9 cellular contexts compared by ENCODE assay signal in the genomic region with DNA sequence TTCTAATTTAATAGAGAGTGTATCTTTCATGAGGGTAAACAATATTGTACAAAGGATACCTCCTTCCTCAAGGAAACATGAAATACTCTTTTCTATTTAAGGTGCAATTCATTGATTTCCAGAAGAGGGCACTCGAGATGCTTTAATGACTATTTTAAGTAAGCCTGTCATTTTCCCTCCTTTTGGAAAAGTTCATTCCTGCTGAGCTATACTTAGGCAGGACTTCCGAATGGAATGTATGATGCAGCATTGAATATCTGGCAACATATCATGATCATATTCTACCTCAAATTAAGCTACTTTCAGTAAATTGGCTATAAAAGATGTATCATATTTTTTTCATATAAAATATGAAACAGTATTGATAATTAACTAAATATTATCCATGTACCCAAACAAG. TPM values are rescaled to one million over a fixed set of nuclear protein-coding genes. Genes with fewer than 3 reads are reported as not detected.
DNase-seq lines count a peak whose midpoint lies in the region; ATAC-seq, FAIRE-seq and TF ChIP-seq lines count a peak whose summit lies in the region.
"Had no signal": no experiment of that assay in that cellular context is flagged by ENCODE, and none has a peak within 500 bp of the region (broad histone marks: within the 10 kb centered on the region; RNA-seq: fewer than 3 reads in every experiment).

No MANE protein-coding gene starts in this region.

- no peak overlapping the region for H3K9ac ChIP-seq in fibroblast of lung (ENCODE audit: insufficient read depth, low read length)

- H3K9me3 Mint-ChIP-seq in Calu3 (ENCODE audit: low read depth, unreplicated experiment), result no peaks in the 10 kb centered on the region
- H3K9me3 Mint-ChIP-seq in activated T-helper 2 cell treated with anti-CD3 and anti-CD28 coated beads, Interferon-gamma antibody, Interleukin-2, Interleukin-4, amounts not matched to agents 10 μg/mL and 5 μg/mL and 100 μg/mL, durations not matched to agents 14 hours and 24 hours and 36 hours, result no peaks in the 10 kb centered on the region
- H3K9me3 Mint-ChIP-seq: memory B cell had no signal

- TF ChIP-seq CTCF in Calu3 (IDR thresholded peaks at IDR 0.05; ENCODE audit: unreplicated experiment) (peak; percentile 27), fibroblast of lung (conservative IDR thresholded peaks at IDR 0.05 in 1 of 2, IDR thresholded peaks at IDR 0.05 in 1 of 2; ENCODE audit: low read depth in 1 of 2, low read length in 2 of 2) (peak; percentile 36 to 58), pancreas (IDR thresholded peaks at IDR 0.05) (peak in 3 of 4 donors; percentile 33 to 51 (median 43))

- CTCF ChIA-PET in Calu3 (lab: Charles Lee), result interaction anchor here (0.6 to 1.5 kb wide), 6 partner anchors 12 to 213 kb away, joined by 3 to 9 read pairs (median 6); no protein-coding TSS in a partner anchor

- no TSS peak for BruUV-seq in Calu3 (replicated peaks; lab: Mats Ljungman, UMichigan)

- H3K36me3 Mint-ChIP-seq in Calu3 (ENCODE audit: insufficient read depth, unreplicated experiment), result peaks cover 41% of the 10 kb centered on the region
- no peaks in the 10 kb centered on the region for H3K36me3 Mint-ChIP-seq in activated T-helper 2 cell treated with anti-CD3 and anti-CD28 coated beads, Interferon-gamma antibody, Interleukin-2, Interleukin-4, amounts not matched to agents 10 μg/mL and 5 μg/mL and 100 μg/mL, durations not matched to agents 14 hours and 24 hours and 36 hours (ENCODE audit: low read depth)
- H3K36me3 Mint-ChIP-seq: memory B cell had no signal

- DNase-seq in Calu3 (no peak), KBM-7 (peak; percentile 65), SHP77 (lab: John Stamatoyannopoulos, UW) (peak; percentile 26 to 61), fibroblast of lung (ENCODE audit: low read depth in 2 of 2) (peak; percentile 75 to 87), pancreas (no peak), NCI-H1048 (lab: John Stamatoyannopoulos, UW) (no peak)
- DNase-seq in activated CD8-positive, alpha-beta memory T cell treated with anti-CD3 and anti-CD28 coated beads, Interleukin-2, amount 50 U/mL, for 4 hours, result no peak
- no peak for DNase-seq in activated T-helper 2 cell treated with anti-CD3 and anti-CD28 coated beads, Interferon-gamma antibody, Interleukin-2, Interleukin-4, amounts not matched to agents 10 μg/mL and 5 μg/mL and 100 μg/mL, durations not matched to agents 14 hours and 24 hours and 36 hours (ENCODE audit: low spot score)

- peaks cover 14% of the 10 kb centered on the region for H3K4me1 Mint-ChIP-seq in Calu3 (ENCODE audit: low read depth, unreplicated experiment)
- H3K4me1 Mint-ChIP-seq in activated T-helper 2 cell treated with anti-CD3 and anti-CD28 coated beads, Interferon-gamma antibody, Interleukin-2, Interleukin-4, amounts not matched to agents 10 μg/mL and 5 μg/mL and 100 μg/mL, durations not matched to agents 14 hours and 24 hours and 36 hours (ENCODE audit: low read depth), result no peaks in the 10 kb centered on the region
- H3K4me1 Mint-ChIP-seq: memory B cell had no signal

- no peaks in the 10 kb centered on the region for H3K27me3 Mint-ChIP-seq in Calu3 (ENCODE audit: unreplicated experiment)
- H3K27me3 Mint-ChIP-seq in activated T-helper 2 cell treated with anti-CD3 and anti-CD28 coated beads, Interferon-gamma antibody, Interleukin-2, Interleukin-4, amounts not matched to agents 10 μg/mL and 5 μg/mL and 100 μg/mL, durations not matched to agents 14 hours and 24 hours and 36 hours (ENCODE audit: low read depth), result no peaks in the 10 kb centered on the region
- H3K27me3 Mint-ChIP-seq: memory B cell had no signal

- H3K36me3 ChIP-seq in fibroblast of lung (ENCODE audit: control insufficient read depth, insufficient read depth, low read length) (peaks cover 11% of the 10 kb centered on the region), pancreas (no peaks in the 10 kb centered on the region)

- H3K9me3 ChIP-seq in fibroblast of lung (ENCODE audit: control insufficient read depth, insufficient read depth, low read depth, low read length), result no peaks in the 10 kb centered on the region
- no peaks in the 10 kb centered on the region for H3K9me3 ChIP-seq in pancreas

- H3K4me3 Mint-ChIP-seq in Calu3 (ENCODE audit: low read depth, unreplicated experiment), result no peak overlapping the region
- H3K4me3 Mint-ChIP-seq in activated T-helper 2 cell treated with anti-CD3 and anti-CD28 coated beads, Interferon-gamma antibody, Interleukin-2, Interleukin-4, amounts not matched to agents 10 μg/mL and 5 μg/mL and 100 μg/mL, durations not matched to agents 14 hours and 24 hours and 36 hours (ENCODE audit: low read depth), result no peak overlapping the region
- H3K4me3 Mint-ChIP-seq: memory B cell had no signal

- peaks cover 6% of the 10 kb centered on the region for H3K79me2 ChIP-seq in fibroblast of lung (ENCODE audit: control insufficient read depth, insufficient read depth, low read length)

- peak; percentile 90 for FAIRE-seq in pancreas (lab: Jason Lieb, UNC)

- peaks cover 5% of the 10 kb centered on the region for H3K4me1 ChIP-seq in fibroblast of lung (ENCODE audit: control insufficient read depth, extremely low read depth, insufficient read depth, low read length)
- no peaks in the 10 kb centered on the region for H3K4me1 ChIP-seq in pancreas

- H4K20me1 ChIP-seq in fibroblast of lung (ENCODE audit: control insufficient read depth, extremely low read depth, insufficient read depth, low read length), result no peaks in the 10 kb centered on the region

- peak overlapping the region; percentile 20 for H3K27ac Mint-ChIP-seq in Calu3 (ENCODE audit: unreplicated experiment)
- H3K27ac Mint-ChIP-seq in activated T-helper 2 cell treated with anti-CD3 and anti-CD28 coated beads, Interferon-gamma antibody, Interleukin-2, Interleukin-4, amounts not matched to agents 10 μg/mL and 5 μg/mL and 100 μg/mL, durations not matched to agents 14 hours and 24 hours and 36 hours, result no peak overlapping the region
- H3K27ac Mint-ChIP-seq: memory B cell had no signal

- H3K4me3 ChIP-seq in fibroblast of lung (replicated peaks in 1 of 4; ENCODE audit: control extremely low read depth in 1 of 4, insufficient read depth in 1 of 4, low read depth in 3 of 4, low read length in 4 of 4) (no peak overlapping the region), pancreas (no peak overlapping the region)

- in situ Hi-C loops in KBM-7 (cut with MboI; ENCODE audit: low pct_unique_long_range_greater_than_20kb, low sequenced_read_pairs), result no loop called here

- intact Hi-C loops in Calu3 (cut with micrococcal nuclease; ENCODE audit: unreplicated experiment) (loop anchor here (1.0 kb wide), 3 partner anchors 34 to 207 kb away; no protein-coding TSS in a partner anchor), pancreas (cut with DNase I) (loop anchor here in 2 of 3 donors (10.0 kb wide), 2 partner anchors 117 to 127 kb away; no protein-coding TSS in a partner anchor)
- intact Hi-C loops in activated T-helper 2 cell treated with anti-CD3 and anti-CD28 coated beads, Interferon-gamma antibody, Interleukin-2, Interleukin-4, amounts not matched to agents 10 μg/mL and 5 μg/mL and 100 μg/mL, durations not matched to agents 14 hours and 24 hours and 36 hours (cut with micrococcal nuclease), result loop anchor here (5.0 kb wide), 2 partner anchors 60 to 215 kb away; no protein-coding TSS in a partner anchor

- H3K4me2 ChIP-seq in fibroblast of lung (ENCODE audit: extremely low read depth, insufficient read depth, low read length), result no peak overlapping the region

- H2AFZ ChIP-seq in fibroblast of lung (ENCODE audit: low read length), result no peak overlapping the region

- peak in 3 of 4 donors; percentile 75 to 79 (median 76) for ATAC-seq in pancreas

- H3K27me3 ChIP-seq in fibroblast of lung (ENCODE audit: control insufficient read depth, insufficient read depth, low read length), result no peaks in the 10 kb centered on the region
- no peaks in the 10 kb centered on the region for H3K27me3 ChIP-seq in pancreas

- 0 to 1% methylated on average over 2 of the region's 2 CpGs for WGBS in pancreas, 2 donors

- H3K27ac ChIP-seq in fibroblast of lung (ENCODE audit: insufficient read depth, low read length) (no peak overlapping the region), pancreas (no peak overlapping the region)

RNA-seq across cellular contexts. Expression of gene DST, which starts 5.0 kb away (rescaled TPM):
- total RNA-seq in Calu3 (2022) (177 and 212 TPM in 2 replicates), fibroblast of lung (362 and 670 TPM in 2 replicates), pancreas (100 to 1,000 TPM in 2 of 6 donors, 10 to 100 TPM in 4; 54.9 to 149 (median 75.7) TPM)
- polyA plus RNA-seq in fibroblast of lung (78.6 and 81.0 TPM in 2 replicates), pancreas (10 to 100 TPM; 42.4 to 75.5 TPM)
- 98.4 and 109 TPM in 2 replicates for polyA plus RNA-seq in fibroblast of lung (2012)
- polyA minus RNA-seq in fibroblast of lung (ENCODE audit: low replicate concordance), result 159 and 194 TPM in 2 replicates
- total RNA-seq in activated T-helper 2 cell treated with anti-CD3 and anti-CD28 coated beads, Interferon-gamma antibody, Interleukin-2, Interleukin-4, amounts not matched to agents 10 μg/mL and 5 μg/mL and 100 μg/mL, durations not matched to agents 14 hours and 24 hours and 36 hours, result 7.2 and 11.8 TPM in 2 replicates

Comparison
In these comparisons a context has a peak if more than half of its experiments do, and no peak if none do; other contexts are left out.
1. DNase-seq: peak in KBM-7 (single experiment), SHP77 (2 of 2) and fibroblast of lung (2 of 2); none in Calu3 (single experiment), pancreas (0 of 6), activated CD8-positive, alpha-beta memory T cell treated with anti-CD3 and anti-CD28 coated beads, Interleukin-2, amount 50 U/mL, for 4 hours (single experiment), NCI-H1048 (single experiment) and activated T-helper 2 cell treated with anti-CD3 and anti-CD28 coated beads, Interferon-gamma antibody, Interleukin-2, Interleukin-4, amounts not matched to agents 10 μg/mL and 5 μg/mL and 100 μg/mL, durations not matched to agents 14 hours and 24 hours and 36 hours (single experiment).
2. Peak in every context shown above with its lines, with median percentiles within 50 percentile points of each other: CTCF ChIP-seq.